ENCODE assay signal across 18 cellular contexts in the genomic region with DNA sequence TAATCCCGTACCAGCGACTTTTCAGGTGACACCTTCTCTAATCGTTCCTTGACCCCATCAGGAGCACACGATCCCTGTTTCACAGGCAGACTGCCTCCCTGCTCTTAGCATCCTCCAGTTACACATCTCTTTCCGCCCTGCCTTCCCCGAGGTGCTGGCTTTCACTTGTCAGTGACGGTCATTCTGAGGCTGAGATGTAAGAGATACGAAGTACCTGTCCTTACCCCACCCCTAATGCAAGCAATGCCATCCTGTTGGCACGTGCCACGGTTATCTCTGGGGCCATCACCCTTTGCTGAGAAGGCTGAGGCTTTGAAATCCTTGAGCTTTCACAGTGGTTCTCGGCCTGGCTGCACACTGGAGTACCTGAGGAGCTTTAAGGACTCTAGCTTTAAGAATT. TPM values are rescaled to one million over a fixed set of nuclear protein-coding genes. Genes with fewer than 3 reads are reported as not detected.
A peak's percentile ranks its signal among the peaks of the same experiment; 100 is the strongest.
DNase-seq lines count a peak whose midpoint lies in the region; ATAC-seq and TF ChIP-seq lines count a peak whose summit lies in the region.
"Had no signal": no experiment of that assay in that cellular context is flagged by ENCODE, and none has a peak within 500 bp of the region (broad histone marks: within the 10 kb centered on the region; RNA-seq: fewer than 3 reads in every experiment).

No MANE protein-coding gene starts in this region.

- H3F3A ChIP-seq in smooth muscle cell (ENCODE audit: low read depth), result no peaks in the 10 kb centered on the region

- POLR2A ChIA-PET in A673 (lab: Charles Lee; ENCODE audit: low non-redundant PET), result no interaction called here

- peaks cover 13% of the 10 kb centered on the region for H3K4me1 ChIP-seq in suprapubic skin
- peaks cover 16% of the 10 kb centered on the region for H3K4me1 ChIP-seq in A673 (ENCODE audit: insufficient read depth, low read length, poor library complexity, severe bottlenecking)
- H3K4me1 ChIP-seq in smooth muscle cell (ENCODE audit: low read depth), result no peaks in the 10 kb centered on the region

- no peak for TF ChIP-seq CTCF in natural killer cell (IDR thresholded peaks at IDR 0.05)
- no peak for TF ChIP-seq CTCF in suprapubic skin (IDR thresholded peaks at IDR 0.05)
- no peak for TF ChIP-seq CTCF in A673 (conservative IDR thresholded peaks at IDR 0.05; ENCODE audit: low read depth, low read length)
- no peak for TF ChIP-seq CTCF in smooth muscle cell (IDR thresholded peaks at IDR 0.05; ENCODE audit: borderline replicate concordance, insufficient read depth, poor library complexity, severe bottlenecking)

- TF ChIP-seq EP300 in suprapubic skin (IDR thresholded peaks at IDR 0.05), result no peak

- H3K27me3 Mint-ChIP-seq in natural killer cell treated with Interleukin-12 subunit alpha and Interleukin-12 subunit beta and Interleukin-15 and Interleukin-18, amount 100 ng/mL, for 72 hours, result peaks cover 24 to 45% of the 10 kb centered on the region in 2 donors
- peaks cover 30 to 52% of the 10 kb centered on the region in 2 donors for H3K27me3 Mint-ChIP-seq in natural killer cell (ENCODE audit: low read depth in 2 of 2)

- H4K20me1 ChIP-seq in smooth muscle cell (ENCODE audit: low read depth), result no peaks in the 10 kb centered on the region
- H4K20me1 ChIP-seq: BLaER1 treated with 17β-estradiol and CSF1 and Interleukin-3, amounts not matched to agents 10 nM and 100 nM had no signal

- WGBS in suprapubic skin, result 64% methylated on average over 10 of the region's 11 CpGs
- WGBS in smooth muscle cell (ENCODE audit: low lambda C conversion rate), result 85% methylated on average over 11 of the region's 11 CpGs

- no peak overlapping the region for H3K4me2 ChIP-seq in smooth muscle cell

- H3K27me3 ChIP-seq in suprapubic skin (no peaks in the 10 kb centered on the region), A673 (replicated peaks; ENCODE audit: insufficient read depth, low read depth, low read length, poor library complexity) (no peaks in the 10 kb centered on the region), smooth muscle cell (ENCODE audit: low read depth) (no peaks in the 10 kb centered on the region)
- H3K27me3 ChIP-seq: BLaER1 treated with 17β-estradiol and CSF1 and Interleukin-3, amounts not matched to agents 10 nM and 100 nM had no signal

- H3K4me3 Mint-ChIP-seq in natural killer cell treated with Interleukin-12 subunit alpha and Interleukin-12 subunit beta and Interleukin-15 and Interleukin-18, amount 100 ng/mL, for 72 hours, result no peak overlapping the region
- no peak overlapping the region for H3K4me3 Mint-ChIP-seq in natural killer cell
- H3K4me3 Mint-ChIP-seq: CD4-positive, CD25-positive, alpha-beta regulatory T cell had no signal

- ATAC-seq in natural killer cell treated with Interleukin-12 subunit alpha and Interleukin-12 subunit beta and Interleukin-15 and Interleukin-18, amount 100 ng/mL, for 72 hours, result no peak
- ATAC-seq in natural killer cell (no peak), left colon (peak; percentile 20), HG02623 (IDR thresholded peaks at IDR 0.05; ENCODE audit: unreplicated experiment) (no peak)

- no peaks in the 10 kb centered on the region for H3K79me2 ChIP-seq in smooth muscle cell (ENCODE audit: low read depth)

- no peak for DNase-seq in natural killer cell treated with Interleukin-12 subunit alpha and Interleukin-12 subunit beta and Interleukin-15 and Interleukin-18, amount 100 ng/mL, for 72 hours (ENCODE audit: low spot score)
- no peak for DNase-seq in natural killer cell
- peak; percentile 34 for DNase-seq in RPMI8226
- DNase-seq in left colon, result no peak
- DNase-seq in suprapubic skin (ENCODE audit: low spot score in 2 of 2), result peak; percentile 28 to 49
- DNase-seq in A673 (ENCODE audit: low spot score), result no peak
- no peak for DNase-seq in smooth muscle cell (lab: John Stamatoyannopoulos, UW; ENCODE audit: unreplicated experiment)
- DNase-seq: 8988T; ACHN; Calu3; CD4-positive, CD25-positive, alpha-beta regulatory T cell; DMS 273 treated with DMSO at 0.1 percent for 48 hours; EL; GOT3 had no signal

- H3K9me3 ChIP-seq in suprapubic skin (no peaks in the 10 kb centered on the region), A673 (ENCODE audit: low read depth, low read length, poor library complexity, severe bottlenecking) (no peaks in the 10 kb centered on the region), smooth muscle cell (replicated peaks; ENCODE audit: low read depth) (no peaks in the 10 kb centered on the region)
- H3K9me3 ChIP-seq: HAP-1 had no signal

- H3K4me3 ChIP-seq in suprapubic skin (no peak overlapping the region), A673 (ENCODE audit: low read depth, low read length, poor library complexity, severe bottlenecking) (no peak overlapping the region), smooth muscle cell (no peak overlapping the region)
- H3K4me3 ChIP-seq: BLaER1 treated with 17β-estradiol and CSF1 and Interleukin-3, amounts not matched to agents 10 nM and 100 nM; HAP-1 had no signal

- CTCF ChIA-PET in A673 (lab: Charles Lee), result interaction anchor here (0.5 kb wide), 1 partner anchor 53 kb away, joined by 6 read pairs; no protein-coding TSS in a partner anchor

- intact Hi-C loops in natural killer cell (cut with micrococcal nuclease) (no loop called here), left colon (cut with DNase I, micrococcal nuclease) (no loop called here), A673 (cut with micrococcal nuclease; ENCODE audit: unreplicated experiment) (no loop called here)

- H3K36me3 Mint-ChIP-seq in natural killer cell treated with Interleukin-12 subunit alpha and Interleukin-12 subunit beta and Interleukin-15 and Interleukin-18, amount 100 ng/mL, for 72 hours, result peaks cover 16% of the 10 kb centered on the region
- no peaks in the 10 kb centered on the region for H3K36me3 Mint-ChIP-seq in natural killer cell

- no peak for TF ChIP-seq POLR2A in suprapubic skin (IDR thresholded peaks at IDR 0.05)

- no peak overlapping the region for H2AFZ ChIP-seq in smooth muscle cell (ENCODE audit: low read depth)

- no peak overlapping the region for H3K9ac ChIP-seq in smooth muscle cell (ENCODE audit: low read depth)
- H3K9ac ChIP-seq: BLaER1 treated with 17β-estradiol and CSF1 and Interleukin-3, amounts not matched to agents 10 nM and 100 nM had no signal

- no TSS peak for BruUV-seq in A673 (replicated peaks; lab: Mats Ljungman, UMichigan)

- no peak overlapping the region for H3K27ac ChIP-seq in suprapubic skin
- no peak overlapping the region for H3K27ac ChIP-seq in A673 (ENCODE audit: low read depth, low read length, poor library complexity, severe bottlenecking)
- H3K27ac ChIP-seq in smooth muscle cell (ENCODE audit: low read depth), result no peak overlapping the region
- H3K27ac ChIP-seq: BLaER1 treated with 17β-estradiol and CSF1 and Interleukin-3, amounts not matched to agents 10 nM and 100 nM; HL-60 had no signal

- H3K27ac Mint-ChIP-seq in natural killer cell treated with Interleukin-12 subunit alpha and Interleukin-12 subunit beta and Interleukin-15 and Interleukin-18, amount 100 ng/mL, for 72 hours, result peak overlapping the region; percentile 2 to 79
- H3K27ac Mint-ChIP-seq in natural killer cell, result no peak overlapping the region
- H3K27ac Mint-ChIP-seq: CD4-positive, CD25-positive, alpha-beta regulatory T cell had no signal

- H3K9me3 Mint-ChIP-seq in natural killer cell treated with Interleukin-12 subunit alpha and Interleukin-12 subunit beta and Interleukin-15 and Interleukin-18, amount 100 ng/mL, for 72 hours, result no peaks in the 10 kb centered on the region
- no peaks in the 10 kb centered on the region for H3K9me3 Mint-ChIP-seq in natural killer cell

- peaks cover 26 to 27% of the 10 kb centered on the region in 2 donors for H3K4me1 Mint-ChIP-seq in natural killer cell treated with Interleukin-12 subunit alpha and Interleukin-12 subunit beta and Interleukin-15 and Interleukin-18, amount 100 ng/mL, for 72 hours (ENCODE audit: low read depth in 2 of 2)
- no peaks in the 10 kb centered on the region for H3K4me1 Mint-ChIP-seq in natural killer cell
- H3K4me1 Mint-ChIP-seq: CD4-positive, CD25-positive, alpha-beta regulatory T cell had no signal

- H3K36me3 ChIP-seq in suprapubic skin, result no peaks in the 10 kb centered on the region
- no peaks in the 10 kb centered on the region for H3K36me3 ChIP-seq in A673 (ENCODE audit: insufficient read depth, low read length, poor library complexity, severe bottlenecking)
- H3K36me3 ChIP-seq in smooth muscle cell (ENCODE audit: low read depth), result no peaks in the 10 kb centered on the region
- H3K36me3 ChIP-seq: BLaER1 treated with 17β-estradiol and CSF1 and Interleukin-3, amounts not matched to agents 10 nM and 100 nM; HAP-1 had no signal

RNA-seq across cellular contexts. Expression of a gene that starts 24.4 kb away (rescaled TPM):
- total RNA-seq in natural killer cell treated with Interleukin-12 subunit alpha and Interleukin-12 subunit beta and Interleukin-15 and Interleukin-18, amount 100 ng/mL, for 72 hours, result 10 to 100 TPM; 14.1 to 20.6 TPM
- 1 to 10 TPM in 1 of 3 donors, under 1 TPM in 1, not detected in 1; 0.93 to 4.2 TPM for total RNA-seq in natural killer cell
- total RNA-seq in left colon, result 100 to 1,000 TPM; 131 to 143 TPM
- 10 to 100 TPM; 30.7 to 66.2 (median 35.0) TPM for total RNA-seq in suprapubic skin
- total RNA-seq in A673 (2021), result 19.4 and 20.2 TPM in 2 replicates
- total RNA-seq in smooth muscle cell, result 3.8 and 5.7 TPM in 2 replicates
- 5.1 and 5.9 TPM in 2 replicates for polyA plus RNA-seq in smooth muscle cell

Comparison
In these comparisons a context has a peak if more than half of its experiments do, and no peak if none do; other contexts are left out.
1. H3K27ac Mint-ChIP-seq: peak in natural killer cell treated with Interleukin-12 subunit alpha and Interleukin-12 subunit beta and Interleukin-15 and Interleukin-18, amount 100 ng/mL, for 72 hours (2 of 2); none in natural killer cell (0 of 2).
2. DNase-seq: peak in RPMI8226 (single experiment) and suprapubic skin (2 of 2); none in natural killer cell treated with Interleukin-12 subunit alpha and Interleukin-12 subunit beta and Interleukin-15 and Interleukin-18, amount 100 ng/mL, for 72 hours (single experiment), natural killer cell (single experiment), left colon (0 of 2), A673 (single experiment) and smooth muscle cell (single experiment).